1 cellular context compared by ENCODE assay signal in genomic region chr5:1641560-1642166, GRCh38.
TF ChIP-seq lines count a peak whose summit lies in the region.

No MANE protein-coding gene starts in this region.

TF ChIP-seq in HepG2, 621 proteins besides CTCF, POLR2A, EP300 and RAD21 (continued from another document and continues in another):
- no peak for TF ChIP-seq E2F2 (CRISPR knock-in tag; IDR thresholded peaks at IDR 0.05; ENCODE audit: borderline replicate concordance)
- TF ChIP-seq ZNF629 (CRISPR knock-in tag; conservative IDR thresholded peaks at IDR 0.05), result no peak
- no peak for TF ChIP-seq FOXC1 (CRISPR knock-in tag; IDR thresholded peaks at IDR 0.05; ENCODE audit: borderline replicate concordance)
- TF ChIP-seq FOXA3 (CRISPR knock-in tag; IDR thresholded peaks at IDR 0.05), result peak; percentile 35; the same call in 1 of the 2 replicates
- TF ChIP-seq RAD51 (IDR thresholded peaks at IDR 0.05; ENCODE audit: borderline replicate concordance), result no peak
- TF ChIP-seq CREM (IDR thresholded peaks at IDR 0.05), result no peak
- no peak for TF ChIP-seq CREM (CRISPR knock-in tag; IDR thresholded peaks at IDR 0.05)
- TF ChIP-seq ZSCAN5A (CRISPR knock-in tag; IDR thresholded peaks at IDR 0.05; ENCODE audit: borderline replicate concordance), result no peak
- no peak for TF ChIP-seq ZNF260 (CRISPR knock-in tag; IDR thresholded peaks at IDR 0.05; ENCODE audit: borderline replicate concordance, low read depth)
- TF ChIP-seq JDP2 (CRISPR knock-in tag; IDR thresholded peaks at IDR 0.05; ENCODE audit: borderline replicate concordance), result no peak
- TF ChIP-seq MLXIP (CRISPR knock-in tag; IDR thresholded peaks at IDR 0.05; ENCODE audit: borderline replicate concordance), result no peak
- TF ChIP-seq CBX1 (IDR thresholded peaks at IDR 0.05; ENCODE audit: low read depth), result no peak
- TF ChIP-seq SOX13 (IDR thresholded peaks at IDR 0.05), result no peak
- no peak for TF ChIP-seq SOX13 (CRISPR knock-in tag; conservative IDR thresholded peaks at IDR 0.05 in 1 of 2, IDR thresholded peaks at IDR 0.05 in 1 of 2)
- TF ChIP-seq ZNF616 (CRISPR knock-in tag; IDR thresholded peaks at IDR 0.05; ENCODE audit: low read depth), result no peak
- no peak for TF ChIP-seq ZBTB4 (CRISPR knock-in tag; IDR thresholded peaks at IDR 0.05; ENCODE audit: borderline replicate concordance)
- TF ChIP-seq KDM1A (CRISPR knock-in tag; IDR thresholded peaks at IDR 0.05), result no peak
- TF ChIP-seq NCOA2 (CRISPR knock-in tag; IDR thresholded peaks at IDR 0.05), result no peak
- TF ChIP-seq ATF6 (CRISPR knock-in tag; conservative IDR thresholded peaks at IDR 0.05), result no peak
- no peak for TF ChIP-seq ISX (CRISPR knock-in tag; conservative IDR thresholded peaks at IDR 0.05)
- no peak for TF ChIP-seq ZNF318 (CRISPR knock-in tag; IDR thresholded peaks at IDR 0.05)
- TF ChIP-seq PAX8 (CRISPR knock-in tag; IDR thresholded peaks at IDR 0.05; ENCODE audit: borderline replicate concordance), result no peak
- no peak for TF ChIP-seq ZSCAN20 (CRISPR knock-in tag; IDR thresholded peaks at IDR 0.05; ENCODE audit: borderline replicate concordance)
- no peak for TF ChIP-seq MAZ (IDR thresholded peaks at IDR 0.05; ENCODE audit: borderline replicate concordance, low read depth, low read length)
- TF ChIP-seq MAZ (CRISPR knock-in tag; IDR thresholded peaks at IDR 0.05; ENCODE audit: low read depth), result no peak
- TF ChIP-seq RORA (CRISPR knock-in tag; IDR thresholded peaks at IDR 0.05), result no peak
- TF ChIP-seq NFE2L1 (CRISPR knock-in tag; IDR thresholded peaks at IDR 0.05; ENCODE audit: borderline replicate concordance), result no peak
- TF ChIP-seq ZNF17 (CRISPR knock-in tag; IDR thresholded peaks at IDR 0.05), result no peak
- no peak for TF ChIP-seq ZNF724P (CRISPR knock-in tag; IDR thresholded peaks at IDR 0.05; ENCODE audit: borderline replicate concordance)
- no peak for TF ChIP-seq ZNF446 (CRISPR knock-in tag; IDR thresholded peaks at IDR 0.05)
- no peak for TF ChIP-seq ZFP82 (CRISPR knock-in tag; IDR thresholded peaks at IDR 0.05; ENCODE audit: borderline replicate concordance)
- TF ChIP-seq ZBTB1 (CRISPR knock-in tag; IDR thresholded peaks at IDR 0.05; ENCODE audit: borderline replicate concordance), result no peak
- TF ChIP-seq FOXK1 (CRISPR knock-in tag; IDR thresholded peaks at IDR 0.05; ENCODE audit: borderline replicate concordance, low read depth), result peak; percentile 54; the same call in 1 of the 2 replicates
- TF ChIP-seq JUNB (CRISPR knock-in tag; IDR thresholded peaks at IDR 0.05; ENCODE audit: borderline replicate concordance), result no peak
- 0 out of 2 replicates have a peak, but pooled peaks have one; percentile 56 for TF ChIP-seq IKZF5 (CRISPR knock-in tag; IDR thresholded peaks at IDR 0.05)
- 0 out of 2 replicates have a peak, but pooled peaks have one; percentile 25 for TF ChIP-seq ZGPAT (CRISPR knock-in tag; IDR thresholded peaks at IDR 0.05)
- no peak for TF ChIP-seq FOXP1 (IDR thresholded peaks at IDR 0.05)
- no peak; the same call in 1 of the 2 replicates for TF ChIP-seq FOXP1 (CRISPR knock-in tag; IDR thresholded peaks at IDR 0.05)
